35 cellular contexts compared by ENCODE assay signal in the genomic region with DNA sequence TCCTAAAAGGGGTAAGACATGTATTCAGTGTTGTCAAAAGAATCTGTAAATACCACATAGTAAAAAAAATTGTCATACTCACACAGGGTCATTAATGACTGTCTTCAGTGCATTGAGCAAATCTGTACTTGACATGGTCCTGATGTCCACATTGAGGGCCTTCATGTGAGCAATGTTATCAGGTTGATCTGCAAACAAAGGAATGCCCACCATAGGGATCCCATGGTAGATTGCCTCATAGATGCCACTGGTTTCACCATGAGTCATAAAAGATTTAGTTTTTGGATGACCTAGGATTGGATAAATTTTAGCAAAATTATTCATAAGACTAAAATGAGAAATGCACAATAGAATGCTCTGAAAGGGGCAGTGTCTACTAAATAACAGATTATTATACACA. TPM values are rescaled to one million over a fixed set of nuclear protein-coding genes. Genes with fewer than 3 reads are reported as not detected.
"Had no signal": no experiment of that assay in that cellular context is flagged by ENCODE, and none has a peak within 500 bp of the region (broad histone marks: within the 10 kb centered on the region; RNA-seq: fewer than 3 reads in every experiment).

No MANE protein-coding gene starts in this region.

- H3K27me3 ChIP-seq: adrenal gland, ascending aorta, cardiac muscle cell had no signal

- H3K27ac ChIP-seq: adrenal gland, ascending aorta, cardiac muscle cell, WERI-Rb-1 had no signal

- H3K36me3 ChIP-seq: adrenal gland, ascending aorta, cardiac muscle cell, WERI-Rb-1 had no signal

- DNase-seq: activated CD4-positive, alpha-beta memory T cell treated with anti-CD3 and anti-CD28 coated beads, Interleukin-2, amount 10 ng/mL, durations not matched to agents 7 days and 5 days; activated CD4-positive, alpha-beta T cell treated with anti-CD3 and anti-CD28 coated beads for 1 hour; activated CD4-positive, alpha-beta T cell treated with anti-CD3 and anti-CD28 coated beads for 36 hours; activated CD4-positive, alpha-beta T cell treated with anti-CD3 and anti-CD28 coated beads for 48 hours; activated CD4-positive, alpha-beta T cell treated with anti-CD3 and anti-CD28 coated beads, Interleukin-2, amount 10 ng/mL, durations not matched to agents 7 days and 5 days; activated CD4-positive, alpha-beta T cell treated with anti-CD3 and anti-CD28 coated beads, Interleukin-2, amount 50 U/mL, for 48 hours; activated CD4-positive, CD25-positive, alpha-beta regulatory T cell; activated CD8-positive, alpha-beta memory T cell treated with anti-CD3 and anti-CD28 coated beads for 24 hours; activated CD8-positive, alpha-beta memory T cell treated with anti-CD3 and anti-CD28 coated beads, Interleukin-2, amount 10 ng/mL, durations not matched to agents 7 days and 5 days; activated CD8-positive, alpha-beta memory T cell treated with anti-CD3 and anti-CD28 coated beads, Interleukin-2, amount 50 U/mL, for 48 hours; activated CD8-positive, alpha-beta T cell treated with anti-CD3 and anti-CD28 coated beads, Interleukin-2, amount 10 ng/mL, durations not matched to agents 7 days and 5 days; activated effector memory CD4-positive, alpha-beta T cell treated with Interleukin-2 at 50 U/mL for 16 hours; activated gamma-delta T cell; activated naive CD4-positive, alpha-beta T cell treated with anti-CD3 and anti-CD28 coated beads, Interleukin-2, amount 10 ng/mL, durations not matched to agents 7 days and 5 days; activated naive CD4-positive, alpha-beta T cell treated with Interleukin-2 at 50 U/mL for 16 hours; activated naive CD8-positive, alpha-beta T cell treated with anti-CD3 and anti-CD28 coated beads for 36 hours; activated T-cell treated with anti-CD3 and anti-CD28 coated beads, Interleukin-2, amount 50 U/mL, for 24 hours; activated T-cell treated with anti-CD3 and anti-CD28 coated beads, Interleukin-2, amount 50 U/mL, for 48 hours; adrenal gland; amygdala; anterior cingulate cortex; caudate nucleus; cerebellar nuclear complex; T-helper 1 cell; T-helper 2 cell; T-helper 9 cell; WERI-Rb-1 had no signal

- H3K4me3 ChIP-seq: adrenal gland, ascending aorta, cardiac muscle cell had no signal

- H3K9me3 ChIP-seq: adrenal gland, ascending aorta had no signal

- FAIRE-seq: bronchial epithelial cell had no signal

- ATAC-seq: activated CD4-positive, alpha-beta T cell treated with anti-CD3 and anti-CD28 coated beads for 36 hours; activated CD4-positive, CD25-positive, alpha-beta regulatory T cell treated with anti-CD3 and anti-CD28 coated beads, Interleukin-2, amount 50 U/mL, for 24 hours; activated CD8-positive, alpha-beta memory T cell treated with anti-CD3 and anti-CD28 coated beads, Interleukin-2, amount 10 ng/mL, durations not matched to agents 7 days and 5 days; activated CD8-positive, alpha-beta T cell treated with anti-CD3 and anti-CD28 coated beads, Interleukin-2, amount 10 ng/mL, durations not matched to agents 7 days and 5 days; activated naive CD4-positive, alpha-beta T cell treated with anti-CD3 and anti-CD28 coated beads, Interleukin-2, amount 50 U/mL, for 72 hours; WTC11 had no signal

- H3K4me1 ChIP-seq: adrenal gland, ascending aorta had no signal

RNA-seq across cellular contexts. Expression of a gene that starts 38.1 kb away (rescaled TPM):
- total RNA-seq: activated CD4-positive, alpha-beta memory T cell treated with anti-CD3 and anti-CD28 coated beads, Interleukin-2, amount 10 ng/mL, durations not matched to agents 7 days and 5 days; activated CD4-positive, alpha-beta T cell treated with anti-CD3 and anti-CD28 coated beads for 36 hours; activated CD4-positive, alpha-beta T cell treated with anti-CD3 and anti-CD28 coated beads, Interleukin-2, amount 10 ng/mL, durations not matched to agents 7 days and 5 days; activated CD8-positive, alpha-beta memory T cell treated with anti-CD3 and anti-CD28 coated beads, Interleukin-2, amount 10 ng/mL, durations not matched to agents 7 days and 5 days; activated CD8-positive, alpha-beta T cell treated with anti-CD3 and anti-CD28 coated beads, Interleukin-2, amount 10 ng/mL, durations not matched to agents 7 days and 5 days; activated naive CD4-positive, alpha-beta T cell treated with anti-CD3 and anti-CD28 coated beads, Interleukin-2, amount 50 U/mL, for 72 hours; activated naive CD8-positive, alpha-beta T cell treated with anti-CD3 and anti-CD28 coated beads for 36 hours; activated T-helper 2 cell treated with anti-CD3 and anti-CD28 coated beads, Interferon-gamma antibody, Interleukin-2, Interleukin-4, amounts not matched to agents 10 μg/mL and 5 μg/mL and 100 μg/mL, durations not matched to agents 14 hours and 24 hours and 36 hours; bronchial epithelial cell; cardiac muscle cell; chondrocyte had no signal
- polyA plus RNA-seq: adrenal gland, cardiac muscle cell had no signal
